In genomic region chr1:42419449-42419848, GRCh38 we compare ENCODE assay signal across 13 cellular contexts. TPM values are rescaled to one million over a fixed set of nuclear protein-coding genes. Genes with fewer than 3 reads are reported as not detected.
DNase-seq lines count a peak whose midpoint lies in the region; ATAC-seq lines count a peak whose summit lies in the region.
"Had no signal": no experiment of that assay in that cellular context is flagged by ENCODE, and none has a peak within 500 bp of the region (broad histone marks: within the 10 kb centered on the region; RNA-seq: fewer than 3 reads in every experiment).

No MANE protein-coding gene starts in this region.

- in situ Hi-C loops in KBM-7 (cut with MboI; ENCODE audit: low pct_unique_long_range_greater_than_20kb, low sequenced_read_pairs): no loop called here

- DNase-seq in NCI-H1417 (lab: John Stamatoyannopoulos, UW) (peak in 2 of 3 experiments; percentile 7 to 23), NCI-H1417 treated with DMSO at 0.1 percent for 48 hours (lab: John Stamatoyannopoulos, UW) (no peak), NCI-H524 (lab: John Stamatoyannopoulos, UW) (peak; percentile 83 to 94), cardiac septum (ENCODE audit: low spot score) (peak; percentile 82), superior temporal gyrus (ENCODE audit: extremely low spot score) (peak; percentile 30), cortex of kidney (lab: John Stamatoyannopoulos, UW) (no peak), KBM-7 (no peak)
- DNase-seq: HCEC 1CT, lower lobe of right lung, small intestine had no signal

- ATAC-seq in HG03196 (IDR thresholded peaks at IDR 0.05; ENCODE audit: unreplicated experiment): no peak
- ATAC-seq: WTC11 had no signal

- intact Hi-C loops in cardiac septum (cut with DNase I): no loop called here

RNA-seq across cellular contexts. Expression of gene ZMYND12, which starts 36.4 kb away (rescaled TPM):
- 1.6 TPM for total RNA-seq in cardiac septum
- total RNA-seq: A172 had no signal

RNA-seq across cellular contexts. Expression of gene PPCS, which starts 36.9 kb away (rescaled TPM):
- 44.3 TPM for total RNA-seq in cardiac septum

RNA-seq across cellular contexts. Expression of gene RIMKLA, which starts 38.9 kb away (rescaled TPM):
- total RNA-seq in cardiac septum: 7.6 TPM
- total RNA-seq: A172 had no signal

RNA-seq across cellular contexts. Expression of gene CCDC30, which starts 43.6 kb away (rescaled TPM):
- 2.0 TPM for total RNA-seq in cardiac septum

Comparison
In these comparisons a context has a peak if more than half of its experiments do, and no peak if none do; other contexts are left out.
1. DNase-seq: peak in NCI-H1417 (2 of 3), NCI-H524 (2 of 2), cardiac septum (single experiment) and superior temporal gyrus (single experiment); none in NCI-H1417 treated with DMSO at 0.1 percent for 48 hours (single experiment), cortex of kidney (single experiment) and KBM-7 (single experiment).